18 cellular contexts compared by ENCODE assay signal in the genomic region with DNA sequence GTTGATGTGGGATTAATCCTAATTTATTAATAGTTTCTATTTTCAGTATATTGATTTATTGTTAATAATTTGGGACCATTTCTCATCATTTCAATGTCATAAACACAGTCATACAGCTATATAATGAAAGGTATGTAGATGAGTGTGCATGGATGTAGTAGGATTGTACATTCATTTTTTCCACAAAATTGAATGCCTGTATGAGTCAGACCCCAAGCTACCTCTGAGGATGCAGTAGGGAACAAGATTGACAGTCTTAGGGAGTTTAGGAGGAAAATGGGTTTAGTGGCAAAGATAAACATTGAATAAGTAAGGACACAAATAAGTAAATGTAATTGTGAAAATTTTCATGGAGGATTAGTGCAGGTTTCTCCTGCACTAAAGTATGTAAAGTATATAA. TPM values are rescaled to one million over a fixed set of nuclear protein-coding genes. Genes with fewer than 3 reads are reported as not detected.
DNase-seq lines count a peak whose midpoint lies in the region; ATAC-seq and TF ChIP-seq lines count a peak whose summit lies in the region.
"Had no signal": no experiment of that assay in that cellular context is flagged by ENCODE, and none has a peak within 500 bp of the region (broad histone marks: within the 10 kb centered on the region; RNA-seq: fewer than 3 reads in every experiment).

No MANE protein-coding gene starts in this region.

- H3K27ac ChIP-seq in foreskin keratinocyte = no peak overlapping the region
- H3K27ac ChIP-seq: 22Rv1, BLaER1 had no signal

- peaks cover 3% of the 10 kb centered on the region for H3K27me3 ChIP-seq in foreskin keratinocyte
- H3K27me3 ChIP-seq: BLaER1 had no signal

- no peak for TF ChIP-seq CTCF in foreskin keratinocyte (conservative IDR thresholded peaks at IDR 0.05)
- no peak for TF ChIP-seq CTCF in WTC11 (IDR thresholded peaks at IDR 0.05)

- no peaks in the 10 kb centered on the region for H3K36me3 Mint-ChIP-seq in WTC11
- H3K36me3 Mint-ChIP-seq: CD4-positive, CD25-positive, alpha-beta regulatory T cell had no signal

- H3K4me1 ChIP-seq in foreskin keratinocyte = no peaks in the 10 kb centered on the region
- H3K4me1 ChIP-seq: BLaER1, HAP-1 had no signal

- H3K4me3 Mint-ChIP-seq in WTC11 = no peak overlapping the region
- H3K4me3 Mint-ChIP-seq: CD4-positive, CD25-positive, alpha-beta regulatory T cell; HFFc6 had no signal

- H3K4me1 Mint-ChIP-seq in WTC11 = no peaks in the 10 kb centered on the region
- H3K4me1 Mint-ChIP-seq: CD4-positive, CD25-positive, alpha-beta regulatory T cell had no signal

- peaks cover 6% of the 10 kb centered on the region for H3K9me3 Mint-ChIP-seq in WTC11
- H3K9me3 Mint-ChIP-seq: HFFc6 had no signal

- no peak overlapping the region for H3K27ac Mint-ChIP-seq in WTC11
- H3K27ac Mint-ChIP-seq: CD4-positive, CD25-positive, alpha-beta regulatory T cell; HFFc6 had no signal

- CTCF ChIA-PET in WTC11 (lab: Charles Lee) = no interaction called here

- no peaks in the 10 kb centered on the region for H3K27me3 Mint-ChIP-seq in WTC11 (ENCODE audit: low read depth)

- DNase-seq in EL (peak; percentile 31), HS-5 (ENCODE audit: low read depth) (peak; percentile 39), RKO (ENCODE audit: low spot score) (peak; percentile 66), foreskin keratinocyte (peak in 1 of 2 donors; percentile 51), 8988T (no peak), LoVo (ENCODE audit: low spot score) (no peak), WTC11 (ENCODE audit: low spot score) (no peak)
- DNase-seq: AML-193; CD4-positive, CD25-positive, alpha-beta regulatory T cell; DMS53; GOT3; HFFc6; KBM-7 had no signal

- POLR2A ChIA-PET in WTC11 (lab: Charles Lee) = no interaction called here

- ATAC-seq in foreskin keratinocyte (peak; percentile 74), WTC11 (no peak)
- ATAC-seq: GM12878 had no signal

TF ChIP-seq in WTC11, 78 proteins besides CTCF, POLR2A, EP300 and RAD21:
- TF ChIP-seq, protein P1, sequence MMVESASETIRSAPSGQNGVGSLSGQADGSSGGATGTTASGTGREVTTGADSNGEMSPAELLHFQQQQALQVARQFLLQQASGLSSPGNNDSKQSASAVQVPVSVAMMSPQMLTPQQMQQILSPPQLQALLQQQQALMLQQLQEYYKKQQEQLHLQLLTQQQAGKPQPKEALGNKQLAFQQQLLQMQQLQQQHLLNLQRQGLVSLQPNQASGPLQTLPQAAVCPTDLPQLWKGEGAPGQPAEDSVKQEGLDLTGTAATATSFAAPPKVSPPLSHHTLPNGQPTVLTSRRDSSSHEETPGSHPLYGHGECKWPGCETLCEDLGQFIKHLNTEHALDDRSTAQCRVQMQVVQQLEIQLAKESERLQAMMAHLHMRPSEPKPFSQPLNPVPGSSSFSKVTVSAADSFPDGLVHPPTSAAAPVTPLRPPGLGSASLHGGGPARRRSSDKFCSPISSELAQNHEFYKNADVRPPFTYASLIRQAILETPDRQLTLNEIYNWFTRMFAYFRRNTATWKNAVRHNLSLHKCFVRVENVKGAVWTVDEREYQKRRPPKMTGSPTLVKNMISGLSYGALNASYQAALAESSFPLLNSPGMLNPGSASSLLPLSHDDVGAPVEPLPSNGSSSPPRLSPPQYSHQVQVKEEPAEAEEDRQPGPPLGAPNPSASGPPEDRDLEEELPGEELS (CRISPR knock-in tag; IDR thresholded peaks at IDR 0.05) = no peak
- TF ChIP-seq ETV6 (CRISPR knock-in tag; IDR thresholded peaks at IDR 0.05) (no peak), ZNF423 (CRISPR knock-in tag; IDR thresholded peaks at IDR 0.05) (no peak), SOX15 (CRISPR knock-in tag; IDR thresholded peaks at IDR 0.05) (no peak), GRHL2 (CRISPR knock-in tag; IDR thresholded peaks at IDR 0.05; ENCODE audit: insufficient replicate concordance, severe bottlenecking) (no peak), FOXP1 (CRISPR knock-in tag; IDR thresholded peaks at IDR 0.05; ENCODE audit: borderline replicate concordance) (no peak), TP53 (CRISPR knock-in tag; IDR thresholded peaks at IDR 0.05) (no peak), FOXJ3 (CRISPR knock-in tag; IDR thresholded peaks at IDR 0.05; ENCODE audit: borderline replicate concordance) (no peak)
- TF ChIP-seq, protein P2, sequence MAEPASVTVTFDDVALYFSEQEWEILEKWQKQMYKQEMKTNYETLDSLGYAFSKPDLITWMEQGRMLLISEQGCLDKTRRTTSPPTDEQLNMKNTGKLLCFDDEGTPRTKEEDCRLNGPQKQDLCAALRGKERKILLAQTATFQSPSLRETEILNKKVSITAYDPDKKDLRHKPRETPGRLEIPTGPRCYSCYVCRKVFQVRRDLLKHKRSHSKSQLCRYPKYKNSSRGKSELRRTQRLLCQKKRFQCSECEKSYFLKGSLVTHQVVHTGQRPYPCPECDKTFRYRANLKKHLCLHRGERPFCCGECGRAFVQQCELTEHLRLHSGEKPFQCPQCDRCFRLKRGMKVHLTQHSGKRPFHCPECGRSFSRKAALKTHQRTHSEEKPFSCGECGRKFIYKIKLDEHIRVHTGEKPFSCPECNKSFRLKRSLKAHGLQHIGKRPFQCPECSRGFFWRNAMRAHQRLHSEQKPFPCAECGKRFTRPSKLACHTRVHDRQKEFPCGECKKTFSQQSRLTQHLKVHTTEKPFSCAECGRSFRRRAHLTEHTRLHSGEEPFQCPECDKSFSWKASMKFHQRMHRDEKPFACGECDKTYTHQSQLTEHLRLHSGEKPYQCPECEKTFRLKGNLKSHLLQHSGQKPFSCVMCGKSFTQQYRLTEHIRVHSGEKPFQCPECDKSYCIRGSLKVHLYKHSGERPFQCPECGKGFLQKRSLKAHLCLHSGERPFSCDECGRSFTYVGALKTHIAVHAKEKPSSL (CRISPR knock-in tag; conservative IDR thresholded peaks at IDR 0.05) = no peak
- TF ChIP-seq, protein P3, sequence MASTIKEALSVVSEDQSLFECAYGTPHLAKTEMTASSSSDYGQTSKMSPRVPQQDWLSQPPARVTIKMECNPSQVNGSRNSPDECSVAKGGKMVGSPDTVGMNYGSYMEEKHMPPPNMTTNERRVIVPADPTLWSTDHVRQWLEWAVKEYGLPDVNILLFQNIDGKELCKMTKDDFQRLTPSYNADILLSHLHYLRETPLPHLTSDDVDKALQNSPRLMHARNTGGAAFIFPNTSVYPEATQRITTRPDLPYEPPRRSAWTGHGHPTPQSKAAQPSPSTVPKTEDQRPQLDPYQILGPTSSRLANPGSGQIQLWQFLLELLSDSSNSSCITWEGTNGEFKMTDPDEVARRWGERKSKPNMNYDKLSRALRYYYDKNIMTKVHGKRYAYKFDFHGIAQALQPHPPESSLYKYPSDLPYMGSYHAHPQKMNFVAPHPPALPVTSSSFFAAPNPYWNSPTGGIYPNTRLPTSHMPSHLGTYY (CRISPR knock-in tag; IDR thresholded peaks at IDR 0.05) = no peak
- TF ChIP-seq, protein P4, sequence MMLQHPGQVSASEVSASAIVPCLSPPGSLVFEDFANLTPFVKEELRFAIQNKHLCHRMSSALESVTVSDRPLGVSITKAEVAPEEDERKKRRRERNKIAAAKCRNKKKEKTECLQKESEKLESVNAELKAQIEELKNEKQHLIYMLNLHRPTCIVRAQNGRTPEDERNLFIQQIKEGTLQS (CRISPR knock-in tag; conservative IDR thresholded peaks at IDR 0.05) = no peak
- TF ChIP-seq, protein P5, sequence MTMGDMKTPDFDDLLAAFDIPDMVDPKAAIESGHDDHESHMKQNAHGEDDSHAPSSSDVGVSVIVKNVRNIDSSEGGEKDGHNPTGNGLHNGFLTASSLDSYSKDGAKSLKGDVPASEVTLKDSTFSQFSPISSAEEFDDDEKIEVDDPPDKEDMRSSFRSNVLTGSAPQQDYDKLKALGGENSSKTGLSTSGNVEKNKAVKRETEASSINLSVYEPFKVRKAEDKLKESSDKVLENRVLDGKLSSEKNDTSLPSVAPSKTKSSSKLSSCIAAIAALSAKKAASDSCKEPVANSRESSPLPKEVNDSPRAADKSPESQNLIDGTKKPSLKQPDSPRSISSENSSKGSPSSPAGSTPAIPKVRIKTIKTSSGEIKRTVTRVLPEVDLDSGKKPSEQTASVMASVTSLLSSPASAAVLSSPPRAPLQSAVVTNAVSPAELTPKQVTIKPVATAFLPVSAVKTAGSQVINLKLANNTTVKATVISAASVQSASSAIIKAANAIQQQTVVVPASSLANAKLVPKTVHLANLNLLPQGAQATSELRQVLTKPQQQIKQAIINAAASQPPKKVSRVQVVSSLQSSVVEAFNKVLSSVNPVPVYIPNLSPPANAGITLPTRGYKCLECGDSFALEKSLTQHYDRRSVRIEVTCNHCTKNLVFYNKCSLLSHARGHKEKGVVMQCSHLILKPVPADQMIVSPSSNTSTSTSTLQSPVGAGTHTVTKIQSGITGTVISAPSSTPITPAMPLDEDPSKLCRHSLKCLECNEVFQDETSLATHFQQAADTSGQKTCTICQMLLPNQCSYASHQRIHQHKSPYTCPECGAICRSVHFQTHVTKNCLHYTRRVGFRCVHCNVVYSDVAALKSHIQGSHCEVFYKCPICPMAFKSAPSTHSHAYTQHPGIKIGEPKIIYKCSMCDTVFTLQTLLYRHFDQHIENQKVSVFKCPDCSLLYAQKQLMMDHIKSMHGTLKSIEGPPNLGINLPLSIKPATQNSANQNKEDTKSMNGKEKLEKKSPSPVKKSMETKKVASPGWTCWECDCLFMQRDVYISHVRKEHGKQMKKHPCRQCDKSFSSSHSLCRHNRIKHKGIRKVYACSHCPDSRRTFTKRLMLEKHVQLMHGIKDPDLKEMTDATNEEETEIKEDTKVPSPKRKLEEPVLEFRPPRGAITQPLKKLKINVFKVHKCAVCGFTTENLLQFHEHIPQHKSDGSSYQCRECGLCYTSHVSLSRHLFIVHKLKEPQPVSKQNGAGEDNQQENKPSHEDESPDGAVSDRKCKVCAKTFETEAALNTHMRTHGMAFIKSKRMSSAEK (CRISPR knock-in tag; IDR thresholded peaks at IDR 0.05; ENCODE audit: borderline replicate concordance) = no peak

RNA-seq across cellular contexts. Expression of a gene that starts 14.1 kb away (rescaled TPM):
- total RNA-seq in foreskin keratinocyte = not detected in 2 replicates
- not detected in 2 replicates for polyA plus RNA-seq in foreskin keratinocyte
- 0.87 to 2.4 TPM (median 2.3 TPM) in 3 replicates for total RNA-seq in WTC11 (2021)
- total RNA-seq: CD4-positive, CD25-positive, alpha-beta regulatory T cell; G401; GM12878 had no signal
- polyA plus RNA-seq: CD4-positive, CD25-positive, alpha-beta regulatory T cell; GM12878 had no signal

Comparison
In these comparisons a context has a peak if more than half of its experiments do, and no peak if none do; other contexts are left out.
1. DNase-seq: peak in EL (single experiment), HS-5 (single experiment) and RKO (single experiment); none in 8988T (single experiment), LoVo (single experiment) and WTC11 (single experiment).